Comparison of ENCODE assay signal across 23 cellular contexts in genomic region chr13:84867246-84867645, GRCh38.
DNase-seq lines count a peak whose midpoint lies in the region; TF ChIP-seq lines count a peak whose summit lies in the region.
"Had no signal": no experiment of that assay in that cellular context is flagged by ENCODE, and none has a peak within 500 bp of the region (broad histone marks: within the 10 kb centered on the region; RNA-seq: fewer than 3 reads in every experiment).

No MANE protein-coding gene starts in this region.

- no peaks in the 10 kb centered on the region for H3K79me2 ChIP-seq in mesendoderm (ENCODE audit: control insufficient read depth, insufficient read depth, low read length)

- no peak overlapping the region for H2BK15ac ChIP-seq in mesendoderm (replicated peaks; ENCODE audit: low read depth)

- H3K56ac ChIP-seq in mesendoderm (ENCODE audit: low read length), result no peak overlapping the region

- no peak overlapping the region for H2BK5ac ChIP-seq in mesendoderm (ENCODE audit: low read length)

- no peak overlapping the region for H3K18ac ChIP-seq in mesendoderm (ENCODE audit: low read length)

- H3K27me3 ChIP-seq in mesendoderm (ENCODE audit: insufficient read depth, low read length, poor library complexity), result no peaks in the 10 kb centered on the region
- H3K27me3 ChIP-seq: ovary, right atrium auricular region, SJSA1, stomach, tibial nerve had no signal

- H3K36me3 ChIP-seq in mesendoderm (ENCODE audit: control insufficient read depth, insufficient read depth, low read length), result no peaks in the 10 kb centered on the region
- H3K36me3 ChIP-seq: ovary, right atrium auricular region, SJSA1, stomach, tibial nerve had no signal

- no peak overlapping the region for H3K4me2 ChIP-seq in mesendoderm (ENCODE audit: low read length)

- H3K9ac ChIP-seq in mesendoderm (ENCODE audit: low read length), result no peak overlapping the region

- no peak overlapping the region for H2AK5ac ChIP-seq in mesendoderm (ENCODE audit: low read length)

- no peak for TF ChIP-seq CTCF in choroid plexus epithelial cell (conservative IDR thresholded peaks at IDR 0.05; ENCODE audit: low read depth, low read length)

- H3K23ac ChIP-seq in mesendoderm (ENCODE audit: low read length), result no peak overlapping the region

- H2BK120ac ChIP-seq in mesendoderm (ENCODE audit: low read depth, low read length), result no peak overlapping the region

- H3K79me1 ChIP-seq in mesendoderm (ENCODE audit: low read length), result no peaks in the 10 kb centered on the region

- no peak overlapping the region for H3K27ac ChIP-seq in mesendoderm (ENCODE audit: low read depth, low read length)
- H3K27ac ChIP-seq: 22Rv1, ovary, right atrium auricular region, SJSA1, stomach, tibial nerve had no signal

- DNase-seq in DMS53 (lab: John Stamatoyannopoulos, UW), result peak; percentile 14
- DNase-seq in DMS53 treated with DMSO at 0.1 percent for 48 hours (lab: John Stamatoyannopoulos, UW; ENCODE audit: unreplicated experiment), result no peak
- DNase-seq in NCI-H226, result peak; percentile 4
- peak; percentile 0 for DNase-seq in choroid plexus epithelial cell (ENCODE audit: low read depth)
- peak; percentile 48 for DNase-seq in mesendoderm
- no peak for DNase-seq in NCI-H1048 (lab: John Stamatoyannopoulos, UW)
- no peak for DNase-seq in hippocampal formation (lab: John Stamatoyannopoulos, UW)
- no peak for DNase-seq in effector CD4-positive, alpha-beta T cell
- DNase-seq: activated CD4-positive, alpha-beta T cell treated with anti-CD3 and anti-CD28 coated beads, Interleukin-2, amount 10 ng/mL, durations not matched to agents 7 days and 5 days; activated CD8-positive, alpha-beta memory T cell treated with anti-CD3 and anti-CD28 coated beads, Interleukin-2, amount 50 U/mL, for 4 hours; activated naive CD8-positive, alpha-beta T cell treated with anti-CD3 and anti-CD28 coated beads, Interleukin-2, amount 10 ng/mL, durations not matched to agents 7 days and 5 days; CD4-positive, alpha-beta memory T cell; effector memory CD4-positive, alpha-beta T cell; IMR-90; naive thymus-derived CD8-positive, alpha-beta T cell; NCI-H1417 treated with DMSO at 0.1 percent for 48 hours; ovary; stomach; T-helper 2 cell had no signal

- H3K4ac ChIP-seq in mesendoderm (ENCODE audit: low read depth, low read length), result no peak overlapping the region

- no peak overlapping the region for H4K8ac ChIP-seq in mesendoderm (ENCODE audit: low read depth, low read length)

- H4K5ac ChIP-seq in mesendoderm (ENCODE audit: low read length), result no peak overlapping the region

- no peak overlapping the region for H3K4me3 ChIP-seq in choroid plexus epithelial cell (ENCODE audit: low read depth, low read length)
- no peak overlapping the region for H3K4me3 ChIP-seq in mesendoderm (ENCODE audit: low read length)
- H3K4me3 ChIP-seq: ovary, right atrium auricular region, SJSA1, stomach, tibial nerve had no signal

- H3K4me1 ChIP-seq in mesendoderm (ENCODE audit: control insufficient read depth, low read depth, low read length), result no peaks in the 10 kb centered on the region
- H3K4me1 ChIP-seq: right atrium auricular region, SJSA1, stomach, tibial nerve had no signal

Comparison
In these comparisons a context has a peak if more than half of its experiments do, and no peak if none do; other contexts are left out.
1. DNase-seq: peak in DMS53 (single experiment), NCI-H226 (single experiment), choroid plexus epithelial cell (single experiment) and mesendoderm (single experiment); none in DMS53 treated with DMSO at 0.1 percent for 48 hours (single experiment), NCI-H1048 (single experiment), hippocampal formation (0 of 2) and effector CD4-positive, alpha-beta T cell (single experiment).